ENCODE assay signal across 13 cellular contexts in genomic region chr6:7041511-7042026, GRCh38.
DNase-seq lines count a peak whose midpoint lies in the region; ATAC-seq, FAIRE-seq and TF ChIP-seq lines count a peak whose summit lies in the region.
"Had no signal": no experiment of that assay in that cellular context is flagged by ENCODE, and none has a peak within 500 bp of the region (broad histone marks: within the 10 kb centered on the region; RNA-seq: fewer than 3 reads in every experiment).

No MANE protein-coding gene starts in this region.

- FAIRE-seq in astrocyte (lab: Jason Lieb, UNC), result no peak

- H2AFZ ChIP-seq in Loucy (ENCODE audit: low read length) (peak overlapping the region; percentile 80), astrocyte (ENCODE audit: low read depth, low read length) (no peak overlapping the region), trophoblast cell (ENCODE audit: insufficient read depth, low read length, poor library complexity) (peak overlapping the region; percentile 63)
- H2AFZ ChIP-seq: PC-9 had no signal

- peak; percentile 49 for ATAC-seq in GM21360 (IDR thresholded peaks at IDR 0.05; ENCODE audit: unreplicated experiment)
- ATAC-seq in HG02981 (IDR thresholded peaks at IDR 0.05; ENCODE audit: unreplicated experiment), result no peak
- no peak for ATAC-seq in foreskin keratinocyte

- H3K4me1 ChIP-seq in Loucy (ENCODE audit: insufficient read depth, low read length, poor library complexity, severe bottlenecking), result peaks cover 20% of the 10 kb centered on the region
- H3K4me1 ChIP-seq in astrocyte (ENCODE audit: insufficient read depth, low read length), result peaks cover 13% of the 10 kb centered on the region
- H3K4me1 ChIP-seq in trophoblast cell (ENCODE audit: control insufficient read depth in 1 of 2, insufficient read depth in 2 of 2, low read length in 2 of 2), result peaks cover 4 to 10% of the 10 kb centered on the region in 2 experiments
- peaks cover 6% of the 10 kb centered on the region for H3K4me1 ChIP-seq in foreskin keratinocyte

- H4K20me1 ChIP-seq in Loucy (ENCODE audit: insufficient read depth, low read length, poor library complexity, severe bottlenecking) (no peaks in the 10 kb centered on the region), astrocyte (ENCODE audit: insufficient read depth, low read length) (no peaks in the 10 kb centered on the region)

- H3K4me1 Mint-ChIP-seq in astrocyte (ENCODE audit: low read depth, unreplicated experiment) (peaks cover 21% of the 10 kb centered on the region), MCF 10A (ENCODE audit: insufficient read depth, unreplicated experiment) (no peaks in the 10 kb centered on the region)

- H4K91ac ChIP-seq in trophoblast cell (ENCODE audit: low read depth, low read length), result peak overlapping the region; percentile 65

- no TSS peak for BruUV-seq in MCF 10A (replicated peaks; lab: Mats Ljungman, UMichigan)

- H3K36me3 ChIP-seq in Loucy (ENCODE audit: insufficient read depth, low read length) (no peaks in the 10 kb centered on the region), astrocyte (ENCODE audit: insufficient read depth, low read length) (no peaks in the 10 kb centered on the region), trophoblast cell (ENCODE audit: control insufficient read depth in 1 of 2, insufficient read depth in 2 of 2, low read length in 2 of 2) (no peaks in the 10 kb centered on the region)
- H3K36me3 ChIP-seq: adrenal gland had no signal

- no peaks in the 10 kb centered on the region for H3F3A ChIP-seq in Loucy (ENCODE audit: low read depth)

- CTCF ChIA-PET in MCF 10A (lab: Yijun Ruan, JAX), result no interaction called here

- H3K4me3 ChIP-seq in Loucy (ENCODE audit: low read length, poor library complexity, severe bottlenecking) (no peak overlapping the region), astrocyte (ENCODE audit: insufficient read depth, low read depth, low read length) (no peak overlapping the region), trophoblast cell (ENCODE audit: low read depth, low read length) (no peak overlapping the region), foreskin fibroblast (ENCODE audit: low read depth in 1 of 2, low read length in 2 of 2) (no peak overlapping the region)
- H3K4me3 ChIP-seq: adrenal gland, PC-9 had no signal

- peak overlapping the region; percentile 60 for H2BK5ac ChIP-seq in trophoblast cell (ENCODE audit: low read depth, low read length, poor library complexity)

- H3K9me3 Mint-ChIP-seq in astrocyte (ENCODE audit: unreplicated experiment) (no peaks in the 10 kb centered on the region), MCF 10A (ENCODE audit: unreplicated experiment) (no peaks in the 10 kb centered on the region)

- TF ChIP-seq CTCF in Loucy (conservative IDR thresholded peaks at IDR 0.05; ENCODE audit: low read length) (no peak), astrocyte (IDR thresholded peaks at IDR 0.05; ENCODE audit: insufficient read depth, low read depth, low read length) (no peak), foreskin fibroblast (IDR thresholded peaks at IDR 0.05; ENCODE audit: low read depth, low read length) (no peak), MCF 10A (IDR thresholded peaks at IDR 0.05; ENCODE audit: unreplicated experiment) (no peak), foreskin keratinocyte (conservative IDR thresholded peaks at IDR 0.05) (no peak)

- peak overlapping the region; percentile 34 for H3K27ac Mint-ChIP-seq in astrocyte (ENCODE audit: unreplicated experiment)
- no peak overlapping the region for H3K27ac Mint-ChIP-seq in MCF 10A (ENCODE audit: low read depth, unreplicated experiment)

- DNase-seq in astrocyte (ENCODE audit: low read depth) (no peak), trophoblast cell (no peak), foreskin fibroblast (no peak), MCF 10A (ENCODE audit: unreplicated experiment) (no peak), foreskin keratinocyte (no peak)
- DNase-seq: effector CD8-positive, alpha-beta T cell; stimulated activated CD4-positive, alpha-beta T cell treated with anti-CD3 and anti-CD28 coated beads, Interleukin-2, amount 100 ng/mL, for 48 hours; T-helper 9 cell had no signal

- no peaks in the 10 kb centered on the region for H3K9me2 ChIP-seq in Loucy (replicated peaks; ENCODE audit: low read depth, low read length)

- POLR2A ChIA-PET in MCF 10A (lab: Yijun Ruan, JAX), result no interaction called here

- peak overlapping the region; percentile 43 for H4K8ac ChIP-seq in trophoblast cell (ENCODE audit: low read depth, low read length)

- peaks cover 6% of the 10 kb centered on the region for H3K79me1 ChIP-seq in trophoblast cell (ENCODE audit: low read length)

- H3K14ac ChIP-seq in trophoblast cell (ENCODE audit: low read length), result no peak overlapping the region

- intact Hi-C loops in MCF 10A (cut with micrococcal nuclease), result no loop called here

- no peak overlapping the region for H2AK5ac ChIP-seq in trophoblast cell (ENCODE audit: low read length)

- H3K27me3 ChIP-seq in Loucy (ENCODE audit: insufficient read depth, low read length, poor library complexity, severe bottlenecking), result no peaks in the 10 kb centered on the region
- no peaks in the 10 kb centered on the region for H3K27me3 ChIP-seq in astrocyte (ENCODE audit: insufficient read depth, low read length)
- no peaks in the 10 kb centered on the region for H3K27me3 ChIP-seq in trophoblast cell (ENCODE audit: insufficient read depth, low read length)
- H3K27me3 ChIP-seq in foreskin keratinocyte, result no peaks in the 10 kb centered on the region
- H3K27me3 ChIP-seq: adrenal gland had no signal

- no peak overlapping the region for H3K9ac ChIP-seq in Loucy (ENCODE audit: low read depth, low read length, poor library complexity, severe bottlenecking)
- no peak overlapping the region for H3K9ac ChIP-seq in astrocyte (ENCODE audit: low read length)
- no peak overlapping the region for H3K9ac ChIP-seq in trophoblast cell (ENCODE audit: low read length)

- no peak overlapping the region for H3K27ac ChIP-seq in astrocyte (ENCODE audit: low read depth, low read length)
- H3K27ac ChIP-seq in trophoblast cell (ENCODE audit: low read depth, low read length), result peak overlapping the region; percentile 28
- H3K27ac ChIP-seq in foreskin keratinocyte, result no peak overlapping the region

- no peak overlapping the region for H4K12ac ChIP-seq in trophoblast cell (ENCODE audit: low read depth, low read length)

- peak overlapping the region; percentile 54 for H3K4ac ChIP-seq in trophoblast cell (ENCODE audit: low read depth, low read length)

- H3K79me2 ChIP-seq in Loucy (ENCODE audit: insufficient read depth, low read length) (no peaks in the 10 kb centered on the region), astrocyte (ENCODE audit: insufficient read depth, low read length) (no peaks in the 10 kb centered on the region), trophoblast cell (ENCODE audit: control insufficient read depth, insufficient read depth, low read length, poor library complexity) (no peaks in the 10 kb centered on the region)

- no peaks in the 10 kb centered on the region for H3K9me3 ChIP-seq in Loucy (ENCODE audit: insufficient read depth, low read depth, low read length)
- no peaks in the 10 kb centered on the region for H3K9me3 ChIP-seq in astrocyte (ENCODE audit: insufficient read depth, low read depth, low read length)
- H3K9me3 ChIP-seq in trophoblast cell (ENCODE audit: insufficient read depth, low read depth, low read length), result peaks cover 2% of the 10 kb centered on the region
- H3K9me3 ChIP-seq: adrenal gland had no signal

- no peak overlapping the region for H3K18ac ChIP-seq in trophoblast cell (ENCODE audit: low read length)

- no CpG with 5 or more reads among the region's 3 CpGs for WGBS in trophoblast cell (ENCODE audit: extremely low coverage, insufficient coverage, insufficient read length)

- H3K27me3 Mint-ChIP-seq in astrocyte (ENCODE audit: low read depth, unreplicated experiment) (no peaks in the 10 kb centered on the region), MCF 10A (ENCODE audit: insufficient read depth, unreplicated experiment) (no peaks in the 10 kb centered on the region)

- no peak overlapping the region for H3K4me3 Mint-ChIP-seq in astrocyte (ENCODE audit: unreplicated experiment)
- no peak overlapping the region for H3K4me3 Mint-ChIP-seq in MCF 10A (ENCODE audit: unreplicated experiment)

- H2BK120ac ChIP-seq in trophoblast cell (ENCODE audit: insufficient read depth, low read length, poor library complexity), result peak overlapping the region; percentile 46

- peak overlapping the region; percentile 45 for H2BK12ac ChIP-seq in trophoblast cell (ENCODE audit: low read length)

- H3K4me2 ChIP-seq in Loucy (ENCODE audit: low read depth, low read length, poor library complexity, severe bottlenecking) (peak overlapping the region; percentile 5), astrocyte (ENCODE audit: low read length) (no peak overlapping the region), trophoblast cell (ENCODE audit: low read length) (no peak overlapping the region)
- H3K4me2 ChIP-seq: PC-9 had no signal

- H3K36me3 Mint-ChIP-seq in astrocyte (ENCODE audit: low read depth, unreplicated experiment), result no peaks in the 10 kb centered on the region
- H3K36me3 Mint-ChIP-seq in MCF 10A (ENCODE audit: insufficient read depth, unreplicated experiment), result no peaks in the 10 kb centered on the region

- H3K23ac ChIP-seq in trophoblast cell (ENCODE audit: low read length), result no peak overlapping the region
